In genomic region chr9:93813687-93814560, GRCh38 we compare ENCODE assay signal across 17 cellular contexts.
DNase-seq lines count a peak whose midpoint lies in the region; ATAC-seq and TF ChIP-seq lines count a peak whose summit lies in the region.
"Had no signal": no experiment of that assay in that cellular context is flagged by ENCODE, and none has a peak within 500 bp of the region (broad histone marks: within the 10 kb centered on the region; RNA-seq: fewer than 3 reads in every experiment).

No MANE protein-coding gene starts in this region.

- peaks cover 2% of the 10 kb centered on the region for H3K4me1 Mint-ChIP-seq in endothelial cell (ENCODE audit: unreplicated experiment)
- H3K4me1 Mint-ChIP-seq: IgD-negative memory B cell had no signal

- TF ChIP-seq CTCF in GM10266 (IDR thresholded peaks at IDR 0.05; ENCODE audit: control insufficient read depth, insufficient read depth, low read depth, missing control alignments) (no peak), endothelial cell (IDR thresholded peaks at IDR 0.05; ENCODE audit: unreplicated experiment) (no peak)

- H3K36me3 Mint-ChIP-seq in endothelial cell (ENCODE audit: low read depth, unreplicated experiment), result peaks cover 4% of the 10 kb centered on the region
- H3K36me3 Mint-ChIP-seq: IgD-negative memory B cell had no signal

- peak; percentile 7 for DNase-seq in GM10266 (ENCODE audit: extremely low spot score)
- peak; percentile 78 for DNase-seq in NCI-H187 treated with DMSO at 0.1 percent for 48 hours (lab: John Stamatoyannopoulos, UW)
- DNase-seq in NCI-H82 (lab: John Stamatoyannopoulos, UW), result peak; percentile 91
- DNase-seq in myocyte (ENCODE audit: low read depth), result peak; percentile 1
- no peak for DNase-seq in endothelial cell (ENCODE audit: low spot score)
- DNase-seq in ureter (ENCODE audit: low spot score), result no peak
- DNase-seq: activated CD4-positive, alpha-beta T cell treated with anti-CD3 and anti-CD28 coated beads for 4 hours; activated naive CD4-positive, alpha-beta T cell treated with Interleukin-2 at 50 U/mL for 16 hours; caudate nucleus; erythroblast; HCEC 1CT; mesenchymal stem cell; stimulated activated CD4-positive, alpha-beta T cell treated with anti-CD3 and anti-CD28 coated beads, Interleukin-2, amount 100 ng/mL, for 24 hours had no signal

- ATAC-seq in HG03571 (IDR thresholded peaks at IDR 0.05; ENCODE audit: unreplicated experiment) (no peak), HG02759 (IDR thresholded peaks at IDR 0.05; ENCODE audit: unreplicated experiment) (no peak)

- no peak overlapping the region for H3K4me3 Mint-ChIP-seq in endothelial cell (ENCODE audit: unreplicated experiment)
- H3K4me3 Mint-ChIP-seq: CD4-positive, alpha-beta T cell; IgD-negative memory B cell had no signal

- H3K27ac Mint-ChIP-seq in endothelial cell (ENCODE audit: unreplicated experiment), result no peak overlapping the region
- H3K27ac Mint-ChIP-seq: CD4-positive, alpha-beta T cell; IgD-negative memory B cell had no signal

- H3K27me3 Mint-ChIP-seq in endothelial cell (ENCODE audit: unreplicated experiment), result peaks cover 7% of the 10 kb centered on the region

- no peaks in the 10 kb centered on the region for H3K9me3 Mint-ChIP-seq in endothelial cell (ENCODE audit: unreplicated experiment)
- H3K9me3 Mint-ChIP-seq: CD4-positive, alpha-beta T cell had no signal

Comparison
In these comparisons a context has a peak if more than half of its experiments do, and no peak if none do; other contexts are left out.
1. DNase-seq: peak in GM10266 (single experiment), NCI-H187 treated with DMSO at 0.1 percent for 48 hours (single experiment), NCI-H82 (single experiment) and myocyte (single experiment); none in endothelial cell (single experiment) and ureter (single experiment).